In genomic region chr1:36222481-36223372, GRCh38 we compare ENCODE assay signal across 1 cellular context.
TF ChIP-seq lines count a peak whose summit lies in the region.

No MANE protein-coding gene starts in this region.

TF ChIP-seq in GM12878, 131 proteins besides CTCF, POLR2A, EP300 and RAD21 (continued from another document):
- TF ChIP-seq, protein P1, sequence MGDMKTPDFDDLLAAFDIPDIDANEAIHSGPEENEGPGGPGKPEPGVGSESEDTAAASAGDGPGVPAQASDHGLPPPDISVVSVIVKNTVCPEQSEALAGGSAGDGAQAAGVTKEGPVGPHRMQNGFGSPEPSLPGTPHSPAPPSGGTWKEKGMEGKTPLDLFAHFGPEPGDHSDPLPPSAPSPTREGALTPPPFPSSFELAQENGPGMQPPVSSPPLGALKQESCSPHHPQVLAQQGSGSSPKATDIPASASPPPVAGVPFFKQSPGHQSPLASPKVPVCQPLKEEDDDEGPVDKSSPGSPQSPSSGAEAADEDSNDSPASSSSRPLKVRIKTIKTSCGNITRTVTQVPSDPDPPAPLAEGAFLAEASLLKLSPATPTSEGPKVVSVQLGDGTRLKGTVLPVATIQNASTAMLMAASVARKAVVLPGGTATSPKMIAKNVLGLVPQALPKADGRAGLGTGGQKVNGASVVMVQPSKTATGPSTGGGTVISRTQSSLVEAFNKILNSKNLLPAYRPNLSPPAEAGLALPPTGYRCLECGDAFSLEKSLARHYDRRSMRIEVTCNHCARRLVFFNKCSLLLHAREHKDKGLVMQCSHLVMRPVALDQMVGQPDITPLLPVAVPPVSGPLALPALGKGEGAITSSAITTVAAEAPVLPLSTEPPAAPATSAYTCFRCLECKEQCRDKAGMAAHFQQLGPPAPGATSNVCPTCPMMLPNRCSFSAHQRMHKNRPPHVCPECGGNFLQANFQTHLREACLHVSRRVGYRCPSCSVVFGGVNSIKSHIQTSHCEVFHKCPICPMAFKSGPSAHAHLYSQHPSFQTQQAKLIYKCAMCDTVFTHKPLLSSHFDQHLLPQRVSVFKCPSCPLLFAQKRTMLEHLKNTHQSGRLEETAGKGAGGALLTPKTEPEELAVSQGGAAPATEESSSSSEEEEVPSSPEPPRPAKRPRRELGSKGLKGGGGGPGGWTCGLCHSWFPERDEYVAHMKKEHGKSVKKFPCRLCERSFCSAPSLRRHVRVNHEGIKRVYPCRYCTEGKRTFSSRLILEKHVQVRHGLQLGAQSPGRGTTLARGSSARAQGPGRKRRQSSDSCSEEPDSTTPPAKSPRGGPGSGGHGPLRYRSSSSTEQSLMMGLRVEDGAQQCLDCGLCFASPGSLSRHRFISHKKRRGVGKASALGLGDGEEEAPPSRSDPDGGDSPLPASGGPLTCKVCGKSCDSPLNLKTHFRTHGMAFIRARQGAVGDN (IDR thresholded peaks at IDR 0.05): peak; percentile 22; the same call in 1 of the 2 replicates
- TF ChIP-seq BCL11A (IDR thresholded peaks at IDR 0.05; ENCODE audit: low read depth, low read length): no peak
- TF ChIP-seq, protein P2, sequence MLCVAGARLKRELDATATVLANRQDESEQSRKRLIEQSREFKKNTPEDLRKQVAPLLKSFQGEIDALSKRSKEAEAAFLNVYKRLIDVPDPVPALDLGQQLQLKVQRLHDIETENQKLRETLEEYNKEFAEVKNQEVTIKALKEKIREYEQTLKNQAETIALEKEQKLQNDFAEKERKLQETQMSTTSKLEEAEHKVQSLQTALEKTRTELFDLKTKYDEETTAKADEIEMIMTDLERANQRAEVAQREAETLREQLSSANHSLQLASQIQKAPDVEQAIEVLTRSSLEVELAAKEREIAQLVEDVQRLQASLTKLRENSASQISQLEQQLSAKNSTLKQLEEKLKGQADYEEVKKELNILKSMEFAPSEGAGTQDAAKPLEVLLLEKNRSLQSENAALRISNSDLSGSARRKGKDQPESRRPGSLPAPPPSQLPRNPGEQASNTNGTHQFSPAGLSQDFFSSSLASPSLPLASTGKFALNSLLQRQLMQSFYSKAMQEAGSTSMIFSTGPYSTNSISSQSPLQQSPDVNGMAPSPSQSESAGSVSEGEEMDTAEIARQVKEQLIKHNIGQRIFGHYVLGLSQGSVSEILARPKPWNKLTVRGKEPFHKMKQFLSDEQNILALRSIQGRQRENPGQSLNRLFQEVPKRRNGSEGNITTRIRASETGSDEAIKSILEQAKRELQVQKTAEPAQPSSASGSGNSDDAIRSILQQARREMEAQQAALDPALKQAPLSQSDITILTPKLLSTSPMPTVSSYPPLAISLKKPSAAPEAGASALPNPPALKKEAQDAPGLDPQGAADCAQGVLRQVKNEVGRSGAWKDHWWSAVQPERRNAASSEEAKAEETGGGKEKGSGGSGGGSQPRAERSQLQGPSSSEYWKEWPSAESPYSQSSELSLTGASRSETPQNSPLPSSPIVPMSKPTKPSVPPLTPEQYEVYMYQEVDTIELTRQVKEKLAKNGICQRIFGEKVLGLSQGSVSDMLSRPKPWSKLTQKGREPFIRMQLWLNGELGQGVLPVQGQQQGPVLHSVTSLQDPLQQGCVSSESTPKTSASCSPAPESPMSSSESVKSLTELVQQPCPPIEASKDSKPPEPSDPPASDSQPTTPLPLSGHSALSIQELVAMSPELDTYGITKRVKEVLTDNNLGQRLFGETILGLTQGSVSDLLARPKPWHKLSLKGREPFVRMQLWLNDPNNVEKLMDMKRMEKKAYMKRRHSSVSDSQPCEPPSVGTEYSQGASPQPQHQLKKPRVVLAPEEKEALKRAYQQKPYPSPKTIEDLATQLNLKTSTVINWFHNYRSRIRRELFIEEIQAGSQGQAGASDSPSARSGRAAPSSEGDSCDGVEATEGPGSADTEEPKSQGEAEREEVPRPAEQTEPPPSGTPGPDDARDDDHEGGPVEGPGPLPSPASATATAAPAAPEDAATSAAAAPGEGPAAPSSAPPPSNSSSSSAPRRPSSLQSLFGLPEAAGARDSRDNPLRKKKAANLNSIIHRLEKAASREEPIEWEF (IDR thresholded peaks at IDR 0.05; ENCODE audit: insufficient replicate concordance, low read depth, low read length): no peak
